In the genomic region with DNA sequence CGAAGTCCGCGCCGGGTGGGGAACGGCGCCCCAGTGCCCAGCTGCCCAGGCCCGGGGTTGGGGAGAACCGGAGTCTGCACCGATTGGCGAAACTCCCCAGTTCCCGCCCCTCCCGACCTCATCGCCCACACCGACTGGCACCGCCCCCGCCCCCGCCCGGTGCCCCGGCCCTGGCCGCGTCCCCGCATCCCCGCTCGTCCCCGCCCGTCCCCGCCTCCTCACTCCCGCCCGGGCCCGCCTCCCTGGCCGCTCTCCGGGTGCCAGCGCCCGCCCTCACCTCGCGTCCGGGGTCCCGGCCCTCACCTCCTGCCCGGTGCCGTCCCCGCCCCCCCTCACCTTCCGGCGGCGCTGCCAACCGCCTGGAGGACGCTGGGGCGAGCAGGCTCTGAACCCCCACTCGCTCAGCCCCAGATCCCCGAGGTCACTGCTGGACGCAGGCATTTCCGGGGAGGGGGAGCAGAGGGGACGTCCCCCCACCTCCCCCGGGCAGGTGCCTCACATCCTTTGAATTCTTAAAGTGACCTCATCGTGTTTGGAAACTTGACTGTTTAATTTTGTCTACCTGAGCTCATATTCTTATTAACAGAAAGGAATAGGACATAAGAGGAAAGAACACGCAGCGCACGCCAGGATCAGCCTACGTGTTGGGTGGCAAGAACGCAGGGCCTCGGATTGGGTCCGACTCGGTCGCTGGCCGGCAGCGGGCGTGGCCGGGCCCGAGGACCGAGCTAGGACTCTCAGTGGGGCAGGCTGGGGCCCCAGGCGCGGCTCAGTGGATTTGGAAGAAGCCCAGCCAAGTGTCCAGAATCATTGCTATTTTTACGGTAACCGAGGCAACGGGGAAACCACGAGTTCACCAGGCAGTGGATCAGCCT, we compare ENCODE assay signal across 2 cellular contexts.
TF ChIP-seq lines count a peak whose summit lies in the region.

A gene with protein sequence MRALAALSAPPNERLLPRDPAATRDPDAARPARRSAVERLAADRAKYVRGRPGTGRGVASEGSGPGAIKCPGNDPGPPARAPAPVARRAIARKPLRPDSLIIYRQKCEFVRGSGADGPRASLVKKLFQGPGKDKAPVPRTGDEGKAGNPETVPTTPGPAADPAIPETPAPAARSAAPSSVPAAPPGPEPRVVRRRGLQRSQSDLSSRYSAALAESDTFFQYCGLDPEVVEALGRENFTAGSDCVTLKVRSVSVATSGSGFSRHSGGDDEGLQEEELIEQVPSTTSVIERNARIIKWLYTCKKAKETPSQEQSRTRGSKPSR (minus strand): TSS at position 35 of the 875 bp plus-strand sequence. CDS start 120 bp downstream, outside the sequence.

TF ChIP-seq in SK-N-SH, 30 proteins besides CTCF, POLR2A, EP300 and RAD21 (continued from another document):
- TF ChIP-seq NFIC (IDR thresholded peaks at IDR 0.05; ENCODE audit: borderline replicate concordance): no peak
- no peak for TF ChIP-seq EZH2phosphoT487 (IDR thresholded peaks at IDR 0.05; ENCODE audit: borderline replicate concordance, low read depth)
- TF ChIP-seq, protein P1, sequence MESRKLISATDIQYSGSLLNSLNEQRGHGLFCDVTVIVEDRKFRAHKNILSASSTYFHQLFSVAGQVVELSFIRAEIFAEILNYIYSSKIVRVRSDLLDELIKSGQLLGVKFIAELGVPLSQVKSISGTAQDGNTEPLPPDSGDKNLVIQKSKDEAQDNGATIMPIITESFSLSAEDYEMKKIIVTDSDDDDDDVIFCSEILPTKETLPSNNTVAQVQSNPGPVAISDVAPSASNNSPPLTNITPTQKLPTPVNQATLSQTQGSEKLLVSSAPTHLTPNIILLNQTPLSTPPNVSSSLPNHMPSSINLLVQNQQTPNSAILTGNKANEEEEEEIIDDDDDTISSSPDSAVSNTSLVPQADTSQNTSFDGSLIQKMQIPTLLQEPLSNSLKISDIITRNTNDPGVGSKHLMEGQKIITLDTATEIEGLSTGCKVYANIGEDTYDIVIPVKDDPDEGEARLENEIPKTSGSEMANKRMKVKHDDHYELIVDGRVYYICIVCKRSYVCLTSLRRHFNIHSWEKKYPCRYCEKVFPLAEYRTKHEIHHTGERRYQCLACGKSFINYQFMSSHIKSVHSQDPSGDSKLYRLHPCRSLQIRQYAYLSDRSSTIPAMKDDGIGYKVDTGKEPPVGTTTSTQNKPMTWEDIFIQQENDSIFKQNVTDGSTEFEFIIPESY (IDR thresholded peaks at IDR 0.05; ENCODE audit: borderline replicate concordance, low read depth): no peak
- no peak for TF ChIP-seq RXRA (IDR thresholded peaks at IDR 0.05; ENCODE audit: borderline replicate concordance, low read depth)
- no peak for TF ChIP-seq FOXM1 (IDR thresholded peaks at IDR 0.05; ENCODE audit: low read depth)
- TF ChIP-seq CHD2 (IDR thresholded peaks at IDR 0.05; ENCODE audit: low read length, partially characterized antibody): no peak
- TF ChIP-seq RCOR1 (IDR thresholded peaks at IDR 0.05; ENCODE audit: low read length): no peak
- TF ChIP-seq MXI1 (IDR thresholded peaks at IDR 0.05; ENCODE audit: low read depth, low read length): no peak
- TF ChIP-seq TAF1 (IDR thresholded peaks at IDR 0.05; ENCODE audit: borderline replicate concordance, low read depth, low read length): no peak
- TF ChIP-seq, protein P2, sequence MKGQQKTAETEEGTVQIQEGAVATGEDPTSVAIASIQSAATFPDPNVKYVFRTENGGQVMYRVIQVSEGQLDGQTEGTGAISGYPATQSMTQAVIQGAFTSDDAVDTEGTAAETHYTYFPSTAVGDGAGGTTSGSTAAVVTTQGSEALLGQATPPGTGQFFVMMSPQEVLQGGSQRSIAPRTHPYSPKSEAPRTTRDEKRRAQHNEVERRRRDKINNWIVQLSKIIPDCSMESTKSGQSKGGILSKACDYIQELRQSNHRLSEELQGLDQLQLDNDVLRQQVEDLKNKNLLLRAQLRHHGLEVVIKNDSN (IDR thresholded peaks at IDR 0.05; ENCODE audit: borderline replicate concordance, low read depth): no peak

TF ChIP-seq in SK-N-SH treated with all-trans-retinoic acid at 6 μM for 48 hours, 23 proteins besides CTCF, POLR2A, EP300 and RAD21 (continued from another document):
- no peak for TF ChIP-seq BACH2 (CRISPR knock-in tag; IDR thresholded peaks at IDR 0.05; ENCODE audit: borderline replicate concordance)
TF ChIP-seq in SK-N-SH treated with all-trans-retinoic acid at 6 μM for 48 hours: peak in this region for 0.
